Comparison of ENCODE assay signal across 30 cellular contexts in genomic region chr13:45967589-45967988, GRCh38.
"Had no signal": no experiment of that assay in that cellular context is flagged by ENCODE, and none has a peak within 500 bp of the region (broad histone marks: within the 10 kb centered on the region; RNA-seq: fewer than 3 reads in every experiment).

No MANE protein-coding gene starts in this region.

- H3K4me1 Mint-ChIP-seq: memory B cell had no signal

- H3K36me3 ChIP-seq: uterus had no signal

- H3K4me3 ChIP-seq: ascending aorta, coronary artery, dorsolateral prefrontal cortex, gastrocnemius medialis, right atrium auricular region, uterus had no signal

- H3K27ac ChIP-seq: ascending aorta, coronary artery, dorsolateral prefrontal cortex, gastrocnemius medialis, parathyroid adenoma, right atrium auricular region, uterus had no signal

- H3K9me3 Mint-ChIP-seq: activated T-helper 2 cell treated with anti-CD3 and anti-CD28 coated beads, Interferon-gamma antibody, Interleukin-2, Interleukin-4, amounts not matched to agents 10 μg/mL and 5 μg/mL and 100 μg/mL, durations not matched to agents 14 hours and 24 hours and 36 hours; brain; immature natural killer cell; memory B cell; naive thymus-derived CD4-positive, alpha-beta T cell; neural crest cell; type B pancreatic cell had no signal

- H3K9me3 ChIP-seq: ascending aorta, gastrocnemius medialis, right atrium auricular region, uterus had no signal

- H3K27ac Mint-ChIP-seq: activated naive CD8-positive, alpha-beta T cell; activated T-helper 2 cell treated with anti-CD3 and anti-CD28 coated beads, Interferon-gamma antibody, Interleukin-2, Interleukin-4, amounts not matched to agents 10 μg/mL and 5 μg/mL and 100 μg/mL, durations not matched to agents 14 hours and 24 hours and 36 hours; memory B cell; type B pancreatic cell had no signal

- ATAC-seq: gastrocnemius medialis; naive thymus-derived CD4-positive, alpha-beta T cell; stimulated activated naive CD8-positive, alpha-beta T cell treated with anti-CD3 and anti-CD28 coated beads, Interleukin-15, Interleukin-2, amounts not matched to agents 100 U/mL and 50 U/mL, for 24 hours had no signal

- H3K4me3 Mint-ChIP-seq: activated naive CD8-positive, alpha-beta T cell; brain; immature natural killer cell; memory B cell; naive thymus-derived CD4-positive, alpha-beta T cell; neural crest cell; type B pancreatic cell had no signal

- H3K4me1 ChIP-seq: ascending aorta, gastrocnemius medialis, parathyroid adenoma, right atrium auricular region, uterus had no signal

- DNase-seq: activated CD4-positive, alpha-beta T cell treated with anti-CD3 and anti-CD28 coated beads, Interleukin-2, amount 50 U/mL, for 1 hour; activated CD4-positive, CD25-positive, alpha-beta regulatory T cell treated with anti-CD3 and anti-CD28 coated beads, Interleukin-2, amount 50 U/mL, for 72 hours; activated CD8-positive, alpha-beta memory T cell treated with anti-CD3 and anti-CD28 coated beads, Interleukin-2, amount 50 U/mL, for 4 hours; activated T-cell treated with anti-CD3 and anti-CD28 coated beads, Interleukin-2, amount 50 U/mL, for 1 hour; dorsolateral prefrontal cortex; effector memory CD4-positive, alpha-beta T cell; erythroblast; gastrocnemius medialis; head of caudate nucleus; hypothalamus; immature natural killer cell; midbrain; naive thymus-derived CD4-positive, alpha-beta T cell; occipital lobe; stimulated activated CD4-positive, alpha-beta T cell treated with anti-CD3 and anti-CD28 coated beads, Interleukin-15, amount 100 ng/mL, for 24 hours; stimulated activated CD4-positive, alpha-beta T cell treated with anti-CD3 and anti-CD28 coated beads, Interleukin-2, amount 100 ng/mL, for 24 hours; stimulated activated naive CD8-positive, alpha-beta T cell treated with anti-CD3 and anti-CD28 coated beads, Interleukin-15, Interleukin-2, amounts not matched to agents 100 U/mL and 50 U/mL, for 24 hours; substantia nigra; T-helper 2 cell; uterus had no signal

- H3K27me3 ChIP-seq: ascending aorta, dorsolateral prefrontal cortex, gastrocnemius medialis, right atrium auricular region, uterus had no signal

- H3K27me3 Mint-ChIP-seq: activated naive CD8-positive, alpha-beta T cell; brain; memory B cell; naive thymus-derived CD4-positive, alpha-beta T cell; type B pancreatic cell had no signal
